In the genomic region with DNA sequence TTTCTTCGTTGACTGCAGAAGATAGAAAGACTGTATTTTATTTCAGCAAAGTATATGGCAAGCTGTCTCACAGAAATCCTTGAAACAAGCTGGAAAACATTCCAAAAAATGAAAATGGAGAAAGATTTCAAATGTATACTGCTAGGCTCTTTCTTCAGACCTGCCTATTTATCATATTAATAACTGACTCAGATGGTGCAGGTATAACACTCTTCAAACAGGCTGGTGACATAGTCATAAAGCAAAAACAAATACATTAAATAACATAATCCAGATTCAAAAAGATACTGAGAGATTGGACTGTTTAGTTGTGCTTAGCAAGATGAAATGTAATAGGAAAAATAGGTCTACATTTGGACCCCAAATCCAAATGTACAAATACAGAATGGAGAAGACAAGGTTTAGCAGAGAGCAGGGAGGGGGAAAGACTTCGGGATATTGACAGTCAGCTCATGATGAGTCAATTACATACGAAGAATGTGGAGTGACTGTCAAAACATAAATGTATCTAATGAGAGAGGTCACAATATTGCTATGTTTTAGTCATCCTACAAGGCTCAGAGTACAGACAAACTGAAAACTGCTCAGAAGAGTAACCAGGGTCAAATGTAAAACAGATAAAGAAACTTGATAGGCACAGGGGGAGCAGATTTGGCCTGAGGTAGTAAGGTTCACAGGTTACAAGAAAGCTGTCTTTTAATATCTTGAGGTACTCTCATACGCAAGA, we compare ENCODE assay signal across 26 cellular contexts.
"Had no signal": no experiment of that assay in that cellular context is flagged by ENCODE, and none has a peak within 500 bp of the region (broad histone marks: within the 10 kb centered on the region; RNA-seq: fewer than 3 reads in every experiment).

No MANE protein-coding gene starts in this region.

- ATAC-seq: left lobe of liver, lower lobe of right lung, mucosa of descending colon, pancreas, psoas muscle, right cardiac atrium, upper lobe of right lung had no signal

- H3K9me3 Mint-ChIP-seq: activated naive CD8-positive, alpha-beta T cell treated with anti-CD3 and anti-CD28 coated beads, Interleukin-2, amount 10 ng/mL, durations not matched to agents 7 days and 5 days had no signal

- DNase-seq: activated B cell treated with CpG ODN at 0.5 μM for 24 hours; activated CD4-positive, alpha-beta memory T cell treated with anti-CD3 and anti-CD28 coated beads for 36 hours; activated CD4-positive, alpha-beta T cell treated with anti-CD3 and anti-CD28 coated beads for 4 hours; activated effector memory CD4-positive, alpha-beta T cell treated with Interleukin-2 at 50 U/mL for 16 hours; activated naive CD4-positive, alpha-beta T cell treated with anti-CD3 and anti-CD28 coated beads for 36 hours; activated naive CD8-positive, alpha-beta T cell treated with anti-CD3 and anti-CD28 coated beads, Interleukin-2, amount 10 ng/mL, durations not matched to agents 7 days and 5 days; activated T-cell treated with anti-CD3 and anti-CD28 coated beads, Interleukin-2, amount 50 U/mL, for 48 hours; amniotic stem cell; cortex of kidney; erythroblast; foreskin melanocyte; lower lobe of right lung; mesendoderm; mucosa of descending colon; nephron progenitor cell; pancreas; psoas muscle; right cardiac atrium; stimulated activated CD4-positive, alpha-beta T cell treated with anti-CD3 and anti-CD28 coated beads, Interleukin-12 subunit alpha, Interleukin-12 subunit beta, amount 100 ng/mL, for 4 hours; stimulated activated CD4-positive, alpha-beta T cell treated with anti-CD3 and anti-CD28 coated beads, Interleukin-4, amount 100 ng/mL, for 4 hours; substantia nigra; thyroid gland; upper lobe of right lung had no signal

- H3K4me1 ChIP-seq: lower lobe of right lung, pancreas, psoas muscle, thyroid gland, upper lobe of right lung had no signal

- H3K36me3 ChIP-seq: cardiac muscle cell, thyroid gland, upper lobe of right lung had no signal

- H3K4me3 ChIP-seq: cardiac muscle cell, lower lobe of right lung, mucosa of descending colon, pancreas, psoas muscle, thyroid gland, upper lobe of right lung had no signal

- H3K4me3 Mint-ChIP-seq: activated B cell treated with CpG ODN at 0.5 μM for 24 hours; activated CD4-positive, alpha-beta memory T cell treated with anti-CD3 and anti-CD28 coated beads for 36 hours; activated naive CD4-positive, alpha-beta T cell treated with anti-CD3 and anti-CD28 coated beads for 36 hours; activated naive CD8-positive, alpha-beta T cell treated with anti-CD3 and anti-CD28 coated beads, Interleukin-2, amount 10 ng/mL, durations not matched to agents 7 days and 5 days; nephron progenitor cell; stimulated activated naive CD8-positive, alpha-beta T cell treated with anti-CD3 and anti-CD28 coated beads, Interleukin-15, Interleukin-2, amounts not matched to agents 100 ng/mL and 50 ng/mL, for 24 hours had no signal

- H3K9me3 ChIP-seq: mucosa of descending colon, pancreas, thyroid gland, upper lobe of right lung had no signal

- H3K27me3 ChIP-seq: cardiac muscle cell, pancreas, thyroid gland, upper lobe of right lung had no signal

- H3K4me1 Mint-ChIP-seq: activated B cell treated with CpG ODN at 0.5 μM for 24 hours; activated naive CD8-positive, alpha-beta T cell treated with anti-CD3 and anti-CD28 coated beads, Interleukin-2, amount 10 ng/mL, durations not matched to agents 7 days and 5 days; nephron progenitor cell had no signal

- H3K27ac ChIP-seq: cardiac muscle cell, lower lobe of right lung, pancreas, psoas muscle, thyroid gland, upper lobe of right lung had no signal

- H3K27me3 Mint-ChIP-seq: activated B cell treated with CpG ODN at 0.5 μM for 24 hours; activated CD4-positive, alpha-beta memory T cell treated with anti-CD3 and anti-CD28 coated beads for 36 hours; activated naive CD8-positive, alpha-beta T cell treated with anti-CD3 and anti-CD28 coated beads, Interleukin-2, amount 10 ng/mL, durations not matched to agents 7 days and 5 days; stimulated activated naive CD8-positive, alpha-beta T cell treated with anti-CD3 and anti-CD28 coated beads, Interleukin-15, Interleukin-2, amounts not matched to agents 100 ng/mL and 50 ng/mL, for 24 hours had no signal

- H3K27ac Mint-ChIP-seq: activated B cell treated with CpG ODN at 0.5 μM for 24 hours; activated CD4-positive, alpha-beta memory T cell treated with anti-CD3 and anti-CD28 coated beads for 36 hours; activated naive CD4-positive, alpha-beta T cell treated with anti-CD3 and anti-CD28 coated beads for 36 hours; activated naive CD8-positive, alpha-beta T cell treated with anti-CD3 and anti-CD28 coated beads, Interleukin-2, amount 10 ng/mL, durations not matched to agents 7 days and 5 days; nephron progenitor cell; stimulated activated naive CD8-positive, alpha-beta T cell treated with anti-CD3 and anti-CD28 coated beads, Interleukin-15, Interleukin-2, amounts not matched to agents 100 ng/mL and 50 ng/mL, for 24 hours had no signal
